Comparison of ENCODE assay signal across 13 cellular contexts in the genomic region with DNA sequence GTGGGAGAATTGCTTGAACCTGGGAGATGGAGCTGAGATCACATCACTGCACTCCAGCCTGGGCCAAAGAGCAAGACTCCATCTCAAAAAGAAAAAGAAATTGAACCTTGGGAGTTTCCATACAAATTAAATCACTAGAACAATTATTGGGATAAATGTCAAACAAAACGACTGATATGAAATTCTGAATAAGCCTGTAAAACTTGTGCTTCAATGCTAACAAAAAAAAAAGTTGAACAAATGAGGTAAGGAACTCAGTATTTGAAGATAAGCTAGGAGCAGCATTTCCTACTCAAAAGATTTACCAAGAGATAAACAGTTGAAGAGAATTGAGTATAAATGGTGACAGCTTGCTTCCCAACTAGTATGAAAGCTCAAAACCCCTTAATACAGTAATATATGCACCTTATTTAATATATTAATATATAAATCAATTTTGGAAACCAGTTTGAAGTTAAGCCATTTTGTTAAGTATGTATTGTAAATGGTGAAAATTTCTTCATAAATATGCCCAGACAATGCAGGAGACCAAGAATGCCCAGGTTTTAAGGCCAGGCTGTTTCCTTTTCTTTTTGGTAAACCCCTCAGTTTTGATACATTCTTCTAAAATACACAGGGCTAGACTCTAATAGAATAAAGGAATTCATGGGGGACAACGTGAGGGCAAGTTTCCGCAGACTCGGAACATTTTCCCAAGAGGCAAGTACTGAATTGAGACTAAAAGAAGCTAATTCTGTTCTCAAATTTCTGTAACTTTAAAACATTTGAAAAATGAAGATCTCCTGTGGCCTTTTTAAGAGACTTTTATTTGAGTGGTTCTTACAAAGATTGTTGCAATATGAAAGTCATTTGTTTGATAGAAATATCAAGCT. TPM values are rescaled to one million over a fixed set of nuclear protein-coding genes. Genes with fewer than 3 reads are reported as not detected.
A peak's percentile ranks its signal among the peaks of the same experiment; 100 is the strongest.
DNase-seq lines count a peak whose midpoint lies in the region; ATAC-seq and TF ChIP-seq lines count a peak whose summit lies in the region.
"Had no signal": no experiment of that assay in that cellular context is flagged by ENCODE, and none has a peak within 500 bp of the region (broad histone marks: within the 10 kb centered on the region; RNA-seq: fewer than 3 reads in every experiment).

No MANE protein-coding gene starts in this region.

- peak overlapping the region; percentile 25 to 96 (median 78) for H3K27ac Mint-ChIP-seq in CD4-positive, CD25-positive, alpha-beta regulatory T cell
- peak overlapping the region; percentile 17 for H3K27ac Mint-ChIP-seq in activated T-helper 17 cell treated with anti-CD3 and anti-CD28 coated beads, Interleukin-2, amount 50 U/mL, for 72 hours
- H3K27ac Mint-ChIP-seq in mesothelial cell of epicardium, result peak overlapping the region; percentile 71
- H3K27ac Mint-ChIP-seq: activated naive CD8-positive, alpha-beta T cell treated with anti-CD3 and anti-CD28 coated beads, Interleukin-2, amount 10 ng/mL, durations not matched to agents 7 days and 5 days; dendritic cell treated with granulocyte-macrophage colony-stimulating factor and Interleukin-4, amounts not matched to agents 40 ng/mL and 50 ng/mL, for 4 days had no signal

- peaks cover 15 to 53% (median 27%) of the 10 kb centered on the region in 4 donors for H3K4me1 Mint-ChIP-seq in CD4-positive, CD25-positive, alpha-beta regulatory T cell
- H3K4me1 Mint-ChIP-seq in activated T-helper 17 cell treated with anti-CD3 and anti-CD28 coated beads, Interleukin-2, amount 50 U/mL, for 72 hours, result peaks cover 7% of the 10 kb centered on the region
- H3K4me1 Mint-ChIP-seq in mesothelial cell of epicardium, result peaks cover 15% of the 10 kb centered on the region

- H3K36me3 Mint-ChIP-seq in CD4-positive, CD25-positive, alpha-beta regulatory T cell, result peaks cover 25% of the 10 kb centered on the region
- peaks cover 98% of the 10 kb centered on the region for H3K36me3 Mint-ChIP-seq in activated T-helper 17 cell treated with anti-CD3 and anti-CD28 coated beads, Interleukin-2, amount 50 U/mL, for 72 hours (ENCODE audit: low read depth)
- H3K36me3 Mint-ChIP-seq in mesothelial cell of epicardium, result peaks cover 25% of the 10 kb centered on the region

- peaks cover 0 to 1% (median 0%) of the 10 kb centered on the region in 7 donors for H3K9me3 Mint-ChIP-seq in CD4-positive, CD25-positive, alpha-beta regulatory T cell
- H3K9me3 Mint-ChIP-seq in activated T-helper 17 cell treated with anti-CD3 and anti-CD28 coated beads, Interleukin-2, amount 50 U/mL, for 72 hours, result no peaks in the 10 kb centered on the region
- no peaks in the 10 kb centered on the region for H3K9me3 Mint-ChIP-seq in mesothelial cell of epicardium
- H3K9me3 Mint-ChIP-seq: activated naive CD8-positive, alpha-beta T cell treated with anti-CD3 and anti-CD28 coated beads, Interleukin-2, amount 10 ng/mL, durations not matched to agents 7 days and 5 days; dendritic cell treated with granulocyte-macrophage colony-stimulating factor and Interleukin-4, amounts not matched to agents 40 ng/mL and 50 ng/mL, for 4 days had no signal

- H3K27me3 Mint-ChIP-seq in CD4-positive, CD25-positive, alpha-beta regulatory T cell, result no peaks in the 10 kb centered on the region
- H3K27me3 Mint-ChIP-seq in activated T-helper 17 cell treated with anti-CD3 and anti-CD28 coated beads, Interleukin-2, amount 50 U/mL, for 72 hours, result no peaks in the 10 kb centered on the region
- no peaks in the 10 kb centered on the region for H3K27me3 Mint-ChIP-seq in mesothelial cell of epicardium (ENCODE audit: low read depth)
- H3K27me3 Mint-ChIP-seq: activated naive CD8-positive, alpha-beta T cell treated with anti-CD3 and anti-CD28 coated beads, Interleukin-2, amount 10 ng/mL, durations not matched to agents 7 days and 5 days; dendritic cell treated with granulocyte-macrophage colony-stimulating factor and Interleukin-4, amounts not matched to agents 40 ng/mL and 50 ng/mL, for 4 days had no signal

- H3K4me2 ChIP-seq in GM23248 (ENCODE audit: unreplicated experiment), result peak overlapping the region; percentile 0

- WGBS in GM23248 (ENCODE audit: low coverage in 1 of 2, low lambda C conversion rate in 2 of 2, missing lambda C conversion rate in 2 of 2), 2 experiments, result 66% methylated on average over 4 of the region's 4 CpGs

- H3K27me3 ChIP-seq in CD4-positive, CD25-positive, alpha-beta regulatory T cell (ENCODE audit: control insufficient read depth, insufficient read depth, low read length), result no peaks in the 10 kb centered on the region
- no peaks in the 10 kb centered on the region for H3K27me3 ChIP-seq in GM23248 (replicated peaks; ENCODE audit: insufficient read depth)

- no peak for DNase-seq in CD4-positive, CD25-positive, alpha-beta regulatory T cell
- DNase-seq in GM23248 (no peak), mesothelial cell of epicardium (ENCODE audit: low spot score in 2 of 2, unreplicated experiment in 2 of 2) (no peak), coronary artery (ENCODE audit: low spot score) (no peak), sciatic nerve (ENCODE audit: low spot score) (no peak)
- DNase-seq: activated CD4-positive, alpha-beta T cell treated with anti-CD3 and anti-CD28 coated beads for 1 hour; activated naive CD8-positive, alpha-beta T cell treated with anti-CD3 and anti-CD28 coated beads, Interleukin-2, amount 10 ng/mL, durations not matched to agents 7 days and 5 days; NCI-H187; SIG-M5 had no signal

- intact Hi-C loops in sciatic nerve (cut with DNase I), result no loop called here

- H3K79me2 ChIP-seq in GM23248 (ENCODE audit: insufficient read depth), result peaks cover 84% of the 10 kb centered on the region

- in situ Hi-C loops in GM23248 (cut with MboI), result no loop called here

- peaks cover 22% of the 10 kb centered on the region for H3K4me1 ChIP-seq in CD4-positive, CD25-positive, alpha-beta regulatory T cell (ENCODE audit: control insufficient read depth, insufficient read depth, low read length, poor library complexity, severe bottlenecking)
- peaks cover 46% of the 10 kb centered on the region for H3K4me1 ChIP-seq in GM23248 (ENCODE audit: insufficient read depth)

- H4K20me1 ChIP-seq in GM23248 (ENCODE audit: insufficient read depth), result no peaks in the 10 kb centered on the region; the same call in 1 of the 2 replicates

- H3K4me3 ChIP-seq in CD4-positive, CD25-positive, alpha-beta regulatory T cell (ENCODE audit: low read depth, low read length), result no peak overlapping the region
- H3K4me3 ChIP-seq in GM23248, result no peak overlapping the region
- no peak overlapping the region for H3K4me3 ChIP-seq in coronary artery

- peak overlapping the region; percentile 96 for H3K9ac ChIP-seq in GM23248

- H3K9me3 ChIP-seq in CD4-positive, CD25-positive, alpha-beta regulatory T cell (ENCODE audit: control insufficient read depth in 2 of 2, low read length in 2 of 2), result no peaks in the 10 kb centered on the region
- H3K9me3 ChIP-seq in GM23248 (ENCODE audit: low read depth), result no peaks in the 10 kb centered on the region

- H3K36me3 ChIP-seq in CD4-positive, CD25-positive, alpha-beta regulatory T cell (ENCODE audit: control insufficient read depth, insufficient read depth, low read length), result peaks cover 63% of the 10 kb centered on the region
- H3K36me3 ChIP-seq in GM23248 (ENCODE audit: low read depth), result peaks cover 60% of the 10 kb centered on the region

- peak overlapping the region in 3 of 4 donors; percentile 7 to 42 (median 41) for H3K4me3 Mint-ChIP-seq in CD4-positive, CD25-positive, alpha-beta regulatory T cell
- H3K4me3 Mint-ChIP-seq in activated T-helper 17 cell treated with anti-CD3 and anti-CD28 coated beads, Interleukin-2, amount 50 U/mL, for 72 hours, result no peak overlapping the region
- H3K4me3 Mint-ChIP-seq in mesothelial cell of epicardium, result no peak overlapping the region
- H3K4me3 Mint-ChIP-seq: activated naive CD8-positive, alpha-beta T cell treated with anti-CD3 and anti-CD28 coated beads, Interleukin-2, amount 10 ng/mL, durations not matched to agents 7 days and 5 days; dendritic cell treated with granulocyte-macrophage colony-stimulating factor and Interleukin-4, amounts not matched to agents 40 ng/mL and 50 ng/mL, for 4 days had no signal

- H3K9me2 ChIP-seq in GM23248 (ENCODE audit: insufficient read depth), result no peaks in the 10 kb centered on the region

- peak overlapping the region; percentile 47 for H3K27ac ChIP-seq in CD4-positive, CD25-positive, alpha-beta regulatory T cell (ENCODE audit: insufficient read depth, low read length, poor library complexity, severe bottlenecking)
- H3K27ac ChIP-seq in GM23248 (peak overlapping the region; percentile 91), coronary artery (no peak overlapping the region)

- H3F3A ChIP-seq in GM23248 (ENCODE audit: insufficient read depth), result peaks cover 85% of the 10 kb centered on the region

- ATAC-seq in CD4-positive, CD25-positive, alpha-beta regulatory T cell (ENCODE audit: low read depth in 2 of 2), result no peak
- ATAC-seq in activated T-helper 17 cell treated with anti-CD3 and anti-CD28 coated beads, Interleukin-2, amount 50 U/mL, for 72 hours (replicated peaks), result no peak
- ATAC-seq in sciatic nerve (no peak), HG02610 (IDR thresholded peaks at IDR 0.05; ENCODE audit: unreplicated experiment) (no peak), HG03342 (IDR thresholded peaks at IDR 0.05; ENCODE audit: unreplicated experiment) (no peak)

- H2AFZ ChIP-seq in GM23248, result no peak overlapping the region

- TF ChIP-seq CTCF in mesothelial cell of epicardium (IDR thresholded peaks at IDR 0.05; ENCODE audit: unreplicated experiment) (no peak), coronary artery (IDR thresholded peaks at IDR 0.05) (no peak)

RNA-seq across cellular contexts. Expression of a gene that starts 3.9 kb away (rescaled TPM):
- total RNA-seq in CD4-positive, CD25-positive, alpha-beta regulatory T cell, result 48.8 TPM
- 100 to 1,000 TPM; 295 to 378 (median 363) TPM for polyA plus RNA-seq in CD4-positive, CD25-positive, alpha-beta regulatory T cell
- 148 and 311 TPM in 2 replicates for total RNA-seq in GM23248 (2014; rRNA removed; shearing (Covaris generic))
- polyA plus RNA-seq in GM23248 (2016; fragmentation: Nextera tagmentation; extraction: Ambion mirVana), result 525 and 543 TPM in 2 replicates
- 100 to 1,000 TPM in 1 of 2 donors, 10 to 100 TPM in 1; 93.0 to 134 TPM for total RNA-seq in activated T-helper 17 cell treated with anti-CD3 and anti-CD28 coated beads, Interleukin-2, amount 50 U/mL, for 72 hours
- 105 to 107 TPM (median 105 TPM) in 3 replicates for total RNA-seq in mesothelial cell of epicardium
- 63.8 TPM for total RNA-seq in sciatic nerve

RNA-seq across cellular contexts. Expression of a gene that starts 3.9 kb away (rescaled TPM):
- 21.2 TPM for total RNA-seq in CD4-positive, CD25-positive, alpha-beta regulatory T cell
- 10 to 100 TPM; 22.3 to 32.6 (median 25.4) TPM for polyA plus RNA-seq in CD4-positive, CD25-positive, alpha-beta regulatory T cell
- 35.8 and 56.9 TPM in 2 replicates for total RNA-seq in GM23248 (2014; rRNA removed; shearing (Covaris generic))
- 31.5 and 33.3 TPM in 2 replicates for polyA plus RNA-seq in GM23248 (2016; fragmentation: Nextera tagmentation; extraction: Ambion mirVana)
- total RNA-seq in activated T-helper 17 cell treated with anti-CD3 and anti-CD28 coated beads, Interleukin-2, amount 50 U/mL, for 72 hours, result 10 to 100 TPM; 41.1 to 49.2 TPM
- total RNA-seq in mesothelial cell of epicardium, result 16.5 to 19.6 TPM (median 18.9 TPM) in 3 replicates
- 26.7 TPM for total RNA-seq in sciatic nerve

RNA-seq across cellular contexts. Expression of a gene that starts 38.4 kb away (rescaled TPM):
- 246 TPM for total RNA-seq in CD4-positive, CD25-positive, alpha-beta regulatory T cell
- 100 to 1,000 TPM; 175 to 398 (median 338) TPM for polyA plus RNA-seq in CD4-positive, CD25-positive, alpha-beta regulatory T cell
- 172 and 205 TPM in 2 replicates for total RNA-seq in GM23248 (2014; rRNA removed; shearing (Covaris generic))
- 166 and 178 TPM in 2 replicates for polyA plus RNA-seq in GM23248 (2016; fragmentation: Nextera tagmentation; extraction: Ambion mirVana)
- total RNA-seq in activated T-helper 17 cell treated with anti-CD3 and anti-CD28 coated beads, Interleukin-2, amount 50 U/mL, for 72 hours, result 100 to 1,000 TPM; 269 to 280 TPM
- 221 to 246 TPM (median 238 TPM) in 3 replicates for total RNA-seq in mesothelial cell of epicardium
- 167 TPM for total RNA-seq in sciatic nerve

RNA-seq across cellular contexts. Expression of a gene that starts 38.4 kb away (rescaled TPM):
- 128 TPM for total RNA-seq in CD4-positive, CD25-positive, alpha-beta regulatory T cell
- polyA plus RNA-seq in CD4-positive, CD25-positive, alpha-beta regulatory T cell, result 10 to 100 TPM; 46.6 to 58.0 (median 53.3) TPM
- total RNA-seq in GM23248 (2014; rRNA removed; shearing (Covaris generic)), result 31.7 and 36.0 TPM in 2 replicates
- polyA plus RNA-seq in GM23248 (2016; fragmentation: Nextera tagmentation; extraction: Ambion mirVana), result 18.1 and 18.5 TPM in 2 replicates
- total RNA-seq in activated T-helper 17 cell treated with anti-CD3 and anti-CD28 coated beads, Interleukin-2, amount 50 U/mL, for 72 hours, result 100 to 1,000 TPM; 106 to 116 TPM
- 154 to 158 TPM (median 156 TPM) in 3 replicates for total RNA-seq in mesothelial cell of epicardium
- 77.7 TPM for total RNA-seq in sciatic nerve

RNA-seq across cellular contexts. Expression of a gene that starts 39.0 kb away (rescaled TPM):
- total RNA-seq in CD4-positive, CD25-positive, alpha-beta regulatory T cell, result 1,180 TPM
- 100 to 1,000 TPM; 112 to 144 (median 117) TPM for polyA plus RNA-seq in CD4-positive, CD25-positive, alpha-beta regulatory T cell
- total RNA-seq in GM23248 (2014; rRNA removed; shearing (Covaris generic)), result 247 and 390 TPM in 2 replicates
- polyA plus RNA-seq in GM23248 (2016; fragmentation: Nextera tagmentation; extraction: Ambion mirVana), result 227 and 270 TPM in 2 replicates
- 100 to 1,000 TPM; 295 to 359 TPM for total RNA-seq in activated T-helper 17 cell treated with anti-CD3 and anti-CD28 coated beads, Interleukin-2, amount 50 U/mL, for 72 hours
- total RNA-seq in mesothelial cell of epicardium, result 463 to 488 TPM (median 479 TPM) in 3 replicates
- total RNA-seq in sciatic nerve, result 438 TPM

Comparison
In these comparisons a context has a peak if more than half of its experiments do, and no peak if none do; other contexts are left out.
1. H3K27ac ChIP-seq: peak in CD4-positive, CD25-positive, alpha-beta regulatory T cell (single experiment) and GM23248 (single experiment); none in coronary artery (0 of 2).
2. H3K27ac Mint-ChIP-seq: peak in every context shown above with its lines; median percentile 78 in CD4-positive, CD25-positive, alpha-beta regulatory T cell; 71 in mesothelial cell of epicardium; 17 in activated T-helper 17 cell treated with anti-CD3 and anti-CD28 coated beads, Interleukin-2, amount 50 U/mL, for 72 hours.
3. H3K4me3 Mint-ChIP-seq: peak in CD4-positive, CD25-positive, alpha-beta regulatory T cell (3 of 4); none in activated T-helper 17 cell treated with anti-CD3 and anti-CD28 coated beads, Interleukin-2, amount 50 U/mL, for 72 hours (single experiment) and mesothelial cell of epicardium (single experiment).